In the genomic region with DNA sequence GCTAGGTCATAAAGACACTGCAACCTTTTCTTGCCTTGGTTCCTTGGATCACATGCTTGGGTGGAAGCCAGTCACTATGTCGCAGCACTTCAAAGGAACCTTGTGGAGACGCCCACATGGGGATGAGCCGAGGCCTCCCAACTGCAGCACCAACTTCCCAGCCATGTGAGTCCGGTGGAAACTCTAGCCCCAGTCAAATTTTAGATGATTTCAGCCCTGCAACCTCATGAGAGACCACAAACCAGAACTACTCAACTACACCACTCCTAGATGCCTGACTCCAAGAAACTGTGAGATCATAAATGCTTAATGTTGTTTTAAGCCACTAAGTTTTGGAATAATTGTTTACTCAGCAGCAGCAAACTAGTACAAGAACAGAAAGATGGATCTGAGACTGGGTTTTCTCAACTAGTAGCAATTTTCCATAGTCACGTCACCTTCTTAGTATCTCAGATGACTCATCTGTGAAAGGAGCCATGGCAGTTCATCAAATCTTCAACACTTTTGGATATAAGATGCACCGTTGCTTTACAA, we compare ENCODE assay signal across 1 cellular context.
TF ChIP-seq lines count a peak whose summit lies in the region.

No MANE protein-coding gene starts in this region.

TF ChIP-seq in GM23338, 12 proteins besides CTCF, POLR2A, EP300 and RAD21 (continued from another document):
- TF ChIP-seq, protein P1, sequence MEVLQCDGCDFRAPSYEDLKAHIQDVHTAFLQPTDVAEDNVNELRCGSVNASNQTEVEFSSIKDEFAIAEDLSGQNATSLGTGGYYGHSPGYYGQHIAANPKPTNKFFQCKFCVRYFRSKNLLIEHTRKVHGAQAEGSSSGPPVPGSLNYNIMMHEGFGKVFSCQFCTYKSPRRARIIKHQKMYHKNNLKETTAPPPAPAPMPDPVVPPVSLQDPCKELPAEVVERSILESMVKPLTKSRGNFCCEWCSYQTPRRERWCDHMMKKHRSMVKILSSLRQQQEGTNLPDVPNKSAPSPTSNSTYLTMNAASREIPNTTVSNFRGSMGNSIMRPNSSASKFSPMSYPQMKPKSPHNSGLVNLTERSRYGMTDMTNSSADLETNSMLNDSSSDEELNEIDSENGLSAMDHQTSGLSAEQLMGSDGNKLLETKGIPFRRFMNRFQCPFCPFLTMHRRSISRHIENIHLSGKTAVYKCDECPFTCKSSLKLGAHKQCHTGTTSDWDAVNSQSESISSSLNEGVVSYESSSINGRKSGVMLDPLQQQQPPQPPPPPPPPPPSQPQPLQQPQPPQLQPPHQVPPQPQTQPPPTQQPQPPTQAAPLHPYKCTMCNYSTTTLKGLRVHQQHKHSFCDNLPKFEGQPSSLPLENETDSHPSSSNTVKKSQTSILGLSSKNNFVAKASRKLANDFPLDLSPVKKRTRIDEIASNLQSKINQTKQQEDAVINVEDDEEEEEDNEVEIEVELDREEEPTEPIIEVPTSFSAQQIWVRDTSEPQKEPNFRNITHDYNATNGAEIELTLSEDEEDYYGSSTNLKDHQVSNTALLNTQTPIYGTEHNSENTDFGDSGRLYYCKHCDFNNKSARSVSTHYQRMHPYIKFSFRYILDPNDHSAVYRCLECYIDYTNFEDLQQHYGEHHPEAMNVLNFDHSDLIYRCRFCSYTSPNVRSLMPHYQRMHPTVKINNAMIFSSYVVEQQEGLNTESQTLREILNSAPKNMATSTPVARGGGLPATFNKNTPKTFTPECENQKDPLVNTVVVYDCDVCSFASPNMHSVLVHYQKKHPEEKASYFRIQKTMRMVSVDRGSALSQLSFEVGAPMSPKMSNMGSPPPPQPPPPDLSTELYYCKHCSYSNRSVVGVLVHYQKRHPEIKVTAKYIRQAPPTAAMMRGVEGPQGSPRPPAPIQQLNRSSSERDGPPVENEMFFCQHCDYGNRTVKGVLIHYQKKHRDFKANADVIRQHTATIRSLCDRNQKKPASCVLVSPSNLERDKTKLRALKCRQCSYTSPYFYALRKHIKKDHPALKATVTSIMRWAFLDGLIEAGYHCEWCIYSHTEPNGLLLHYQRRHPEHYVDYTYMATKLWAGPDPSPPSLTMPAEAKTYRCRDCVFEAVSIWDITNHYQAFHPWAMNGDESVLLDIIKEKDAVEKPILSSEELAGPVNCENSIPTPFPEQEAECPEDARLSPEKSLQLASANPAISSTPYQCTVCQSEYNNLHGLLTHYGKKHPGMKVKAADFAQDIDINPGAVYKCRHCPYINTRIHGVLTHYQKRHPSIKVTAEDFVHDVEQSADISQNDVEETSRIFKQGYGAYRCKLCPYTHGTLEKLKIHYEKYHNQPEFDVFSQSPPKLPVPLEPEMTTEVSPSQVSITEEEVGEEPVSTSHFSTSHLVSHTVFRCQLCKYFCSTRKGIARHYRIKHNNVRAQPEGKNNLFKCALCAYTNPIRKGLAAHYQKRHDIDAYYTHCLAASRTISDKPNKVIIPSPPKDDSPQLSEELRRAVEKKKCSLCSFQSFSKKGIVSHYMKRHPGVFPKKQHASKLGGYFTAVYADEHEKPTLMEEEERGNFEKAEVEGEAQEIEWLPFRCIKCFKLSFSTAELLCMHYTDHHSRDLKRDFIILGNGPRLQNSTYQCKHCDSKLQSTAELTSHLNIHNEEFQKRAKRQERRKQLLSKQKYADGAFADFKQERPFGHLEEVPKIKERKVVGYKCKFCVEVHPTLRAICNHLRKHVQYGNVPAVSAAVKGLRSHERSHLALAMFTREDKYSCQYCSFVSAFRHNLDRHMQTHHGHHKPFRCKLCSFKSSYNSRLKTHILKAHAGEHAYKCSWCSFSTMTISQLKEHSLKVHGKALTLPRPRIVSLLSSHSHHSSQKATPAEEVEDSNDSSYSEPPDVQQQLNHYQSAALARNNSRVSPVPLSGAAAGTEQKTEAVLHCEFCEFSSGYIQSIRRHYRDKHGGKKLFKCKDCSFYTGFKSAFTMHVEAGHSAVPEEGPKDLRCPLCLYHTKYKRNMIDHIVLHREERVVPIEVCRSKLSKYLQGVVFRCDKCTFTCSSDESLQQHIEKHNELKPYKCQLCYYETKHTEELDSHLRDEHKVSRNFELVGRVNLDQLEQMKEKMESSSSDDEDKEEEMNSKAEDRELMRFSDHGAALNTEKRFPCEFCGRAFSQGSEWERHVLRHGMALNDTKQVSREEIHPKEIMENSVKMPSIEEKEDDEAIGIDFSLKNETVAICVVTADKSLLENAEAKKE (CRISPR knock-in tag; IDR thresholded peaks at IDR 0.05) = no peak
- TF ChIP-seq POLR2AphosphoS5 (IDR thresholded peaks at IDR 0.05; ENCODE audit: low read depth) (no peak), EZH2 (IDR thresholded peaks at IDR 0.05; ENCODE audit: low read depth, unreplicated experiment) (no peak), CREB1 (CRISPR knock-in tag; IDR thresholded peaks at IDR 0.05; ENCODE audit: low read depth) (no peak), EZH2phosphoT487 (IDR thresholded peaks at IDR 0.05; ENCODE audit: unreplicated experiment) (no peak), ZNF114 (CRISPR knock-in tag; IDR thresholded peaks at IDR 0.05) (no peak), ZNF331 (CRISPR knock-in tag; IDR thresholded peaks at IDR 0.05; ENCODE audit: low read depth) (no peak), JUNB (IDR thresholded peaks at IDR 0.05; ENCODE audit: unreplicated experiment) (no peak), STAT1 (IDR thresholded peaks at IDR 0.05; ENCODE audit: unreplicated experiment) (no peak)
